Comparison of ENCODE assay signal across 8 cellular contexts in the genomic region with DNA sequence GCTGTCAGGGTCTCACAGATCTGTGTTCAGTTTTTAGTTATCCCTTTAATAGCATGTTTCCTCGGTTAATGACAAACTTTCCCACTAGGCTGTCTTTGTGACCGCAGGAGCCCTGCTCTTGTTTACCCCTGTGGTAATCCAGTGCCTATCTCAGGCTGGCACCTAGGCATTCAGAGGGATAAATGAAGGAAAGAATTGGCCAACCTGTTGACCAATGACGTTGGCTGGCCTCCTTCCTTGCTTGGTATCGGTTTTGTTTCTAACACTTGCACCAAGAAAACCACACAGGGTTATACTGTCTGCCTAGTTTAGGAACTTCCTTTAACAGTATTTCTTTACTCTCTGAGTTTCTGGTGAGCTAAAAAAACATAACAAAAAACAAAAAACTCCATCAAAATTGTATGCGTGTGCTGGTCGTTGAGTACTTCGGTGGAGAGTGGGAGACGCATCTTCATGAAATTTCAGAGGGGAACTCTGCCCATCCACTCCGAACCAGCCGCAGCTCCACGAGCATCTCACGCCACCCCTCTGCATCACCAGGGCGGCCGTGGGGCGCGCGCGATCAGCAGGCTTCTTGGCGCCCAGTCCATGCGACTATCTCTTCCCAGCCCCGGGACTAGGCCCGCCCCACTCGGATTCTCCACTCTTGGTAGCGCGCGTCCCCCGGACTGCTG. TPM values are rescaled to one million over a fixed set of nuclear protein-coding genes. Genes with fewer than 3 reads are reported as not detected.
DNase-seq lines count a peak whose midpoint lies in the region; ATAC-seq and TF ChIP-seq lines count a peak whose summit lies in the region.

No MANE protein-coding gene starts in this region.

- no peaks in the 10 kb centered on the region for H3K27me3 ChIP-seq in CD4-positive, CD25-positive, alpha-beta regulatory T cell (ENCODE audit: control insufficient read depth, insufficient read depth, low read length)
- no peaks in the 10 kb centered on the region for H3K27me3 ChIP-seq in left ventricle myocardium inferior (ENCODE audit: low read depth)

- H3K4me1 Mint-ChIP-seq in CD4-positive, CD25-positive, alpha-beta regulatory T cell = peaks cover 17 to 51% (median 41%) of the 10 kb centered on the region in 4 donors
- H3K4me1 Mint-ChIP-seq in activated T-helper 1 cell treated with anti-CD3 and anti-CD28 coated beads, Interleukin-12 subunit alpha, Interleukin-12 subunit beta, Interleukin-2, Interleukin-4 antibody, amounts not matched to agents 30 ng/mL and 10 ng/mL and 1 ng/mL, durations not matched to agents 14 hours and 24 hours and 36 hours (ENCODE audit: low read depth) = peaks cover 83% of the 10 kb centered on the region

- peaks cover 4% of the 10 kb centered on the region for H3K27me3 Mint-ChIP-seq in CD4-positive, CD25-positive, alpha-beta regulatory T cell
- H3K27me3 Mint-ChIP-seq in activated T-helper 1 cell treated with anti-CD3 and anti-CD28 coated beads, Interleukin-12 subunit alpha, Interleukin-12 subunit beta, Interleukin-2, Interleukin-4 antibody, amounts not matched to agents 30 ng/mL and 10 ng/mL and 1 ng/mL, durations not matched to agents 14 hours and 24 hours and 36 hours (ENCODE audit: insufficient read depth) = no peaks in the 10 kb centered on the region

- intact Hi-C loops in activated T-helper 1 cell treated with anti-CD3 and anti-CD28 coated beads, Interleukin-12 subunit alpha, Interleukin-12 subunit beta, Interleukin-2, Interleukin-4 antibody, amounts not matched to agents 30 ng/mL and 10 ng/mL and 1 ng/mL, durations not matched to agents 14 hours and 24 hours and 36 hours (cut with micrococcal nuclease) = loop anchor here (1.0 to 10.0 kb wide), 10 partner anchors 21 to 1307 kb away; a partner anchor contains a TSS
- intact Hi-C loops in left ventricle myocardium inferior (cut with micrococcal nuclease) = no loop called here

- H3K4me3 ChIP-seq in CD4-positive, CD25-positive, alpha-beta regulatory T cell (ENCODE audit: low read depth, low read length) = peak overlapping the region; percentile 73
- H3K4me3 ChIP-seq in left ventricle myocardium inferior = peak overlapping the region; percentile 78

- no peaks in the 10 kb centered on the region for H3K36me3 ChIP-seq in CD4-positive, CD25-positive, alpha-beta regulatory T cell (ENCODE audit: control insufficient read depth, insufficient read depth, low read length)
- no peaks in the 10 kb centered on the region for H3K36me3 ChIP-seq in left ventricle myocardium inferior

- no peaks in the 10 kb centered on the region for H3K9me3 ChIP-seq in CD4-positive, CD25-positive, alpha-beta regulatory T cell (ENCODE audit: control insufficient read depth in 2 of 2, low read length in 2 of 2)
- no peaks in the 10 kb centered on the region for H3K9me3 ChIP-seq in left ventricle myocardium inferior (replicated peaks)

- peak; percentile 60 to 64 for ATAC-seq in CD4-positive, CD25-positive, alpha-beta regulatory T cell (ENCODE audit: low read depth in 2 of 2)
- ATAC-seq in GM19463 (IDR thresholded peaks at IDR 0.05; ENCODE audit: unreplicated experiment) (peak; percentile 37), HG03460 (IDR thresholded peaks at IDR 0.05; ENCODE audit: unreplicated experiment) (peak; percentile 41)

- no peak for TF ChIP-seq CTCF in left ventricle myocardium inferior (IDR thresholded peaks at IDR 0.05; ENCODE audit: borderline replicate concordance)

- H3K36me3 Mint-ChIP-seq in CD4-positive, CD25-positive, alpha-beta regulatory T cell = peaks cover 4% of the 10 kb centered on the region
- H3K36me3 Mint-ChIP-seq in activated T-helper 1 cell treated with anti-CD3 and anti-CD28 coated beads, Interleukin-12 subunit alpha, Interleukin-12 subunit beta, Interleukin-2, Interleukin-4 antibody, amounts not matched to agents 30 ng/mL and 10 ng/mL and 1 ng/mL, durations not matched to agents 14 hours and 24 hours and 36 hours (ENCODE audit: low read depth) = peaks cover 14% of the 10 kb centered on the region

- peaks cover 27% of the 10 kb centered on the region for H3K4me1 ChIP-seq in CD4-positive, CD25-positive, alpha-beta regulatory T cell (ENCODE audit: control insufficient read depth, insufficient read depth, low read length, poor library complexity, severe bottlenecking)
- H3K4me1 ChIP-seq in left ventricle myocardium inferior = peaks cover 51% of the 10 kb centered on the region

- peak in 1 of 3 donors; percentile 83 for DNase-seq in CD4-positive, CD25-positive, alpha-beta regulatory T cell
- DNase-seq in activated T-helper 1 cell treated with anti-CD3 and anti-CD28 coated beads, Interleukin-12 subunit alpha, Interleukin-12 subunit beta, Interleukin-2, Interleukin-4 antibody, amounts not matched to agents 30 ng/mL and 10 ng/mL and 1 ng/mL, durations not matched to agents 14 hours and 24 hours and 36 hours (ENCODE audit: low spot score) = peak; percentile 29
- no peak for DNase-seq in left ventricle myocardium inferior
- peak; percentile 88 for DNase-seq in retina
- no peak for DNase-seq in AML-193 (lab: John Stamatoyannopoulos, UW)
- DNase-seq in NCI-H1417 treated with DMSO at 0.1 percent for 48 hours (lab: John Stamatoyannopoulos, UW) = no peak

- H3K27ac ChIP-seq in CD4-positive, CD25-positive, alpha-beta regulatory T cell (ENCODE audit: insufficient read depth, low read length, poor library complexity, severe bottlenecking) = peak overlapping the region; percentile 83
- peak overlapping the region; percentile 92 for H3K27ac ChIP-seq in left ventricle myocardium inferior (replicated peaks)

- peaks cover 0 to 2% (median 0%) of the 10 kb centered on the region in 7 donors for H3K9me3 Mint-ChIP-seq in CD4-positive, CD25-positive, alpha-beta regulatory T cell
- no peaks in the 10 kb centered on the region for H3K9me3 Mint-ChIP-seq in activated T-helper 1 cell treated with anti-CD3 and anti-CD28 coated beads, Interleukin-12 subunit alpha, Interleukin-12 subunit beta, Interleukin-2, Interleukin-4 antibody, amounts not matched to agents 30 ng/mL and 10 ng/mL and 1 ng/mL, durations not matched to agents 14 hours and 24 hours and 36 hours

- H3K27ac Mint-ChIP-seq in CD4-positive, CD25-positive, alpha-beta regulatory T cell = peak overlapping the region; percentile 96 to 98 (median 97)
- peak overlapping the region; percentile 96 for H3K27ac Mint-ChIP-seq in activated T-helper 1 cell treated with anti-CD3 and anti-CD28 coated beads, Interleukin-12 subunit alpha, Interleukin-12 subunit beta, Interleukin-2, Interleukin-4 antibody, amounts not matched to agents 30 ng/mL and 10 ng/mL and 1 ng/mL, durations not matched to agents 14 hours and 24 hours and 36 hours

- peak overlapping the region; percentile 90 to 96 (median 92) for H3K4me3 Mint-ChIP-seq in CD4-positive, CD25-positive, alpha-beta regulatory T cell
- peak overlapping the region; percentile 87 for H3K4me3 Mint-ChIP-seq in activated T-helper 1 cell treated with anti-CD3 and anti-CD28 coated beads, Interleukin-12 subunit alpha, Interleukin-12 subunit beta, Interleukin-2, Interleukin-4 antibody, amounts not matched to agents 30 ng/mL and 10 ng/mL and 1 ng/mL, durations not matched to agents 14 hours and 24 hours and 36 hours

RNA-seq across cellular contexts. Expression of a gene that starts 0.6 kb away (rescaled TPM):
- total RNA-seq in CD4-positive, CD25-positive, alpha-beta regulatory T cell = 11.0 TPM
- 10 to 100 TPM in 2 of 4 donors, 1 to 10 TPM in 2; 9.1 to 14.6 (median 11.0) TPM for polyA plus RNA-seq in CD4-positive, CD25-positive, alpha-beta regulatory T cell
- 33.8 and 34.3 TPM in 2 replicates for total RNA-seq in activated T-helper 1 cell treated with anti-CD3 and anti-CD28 coated beads, Interleukin-12 subunit alpha, Interleukin-12 subunit beta, Interleukin-2, Interleukin-4 antibody, amounts not matched to agents 30 ng/mL and 10 ng/mL and 1 ng/mL, durations not matched to agents 14 hours and 24 hours and 36 hours
- 11.3 TPM for total RNA-seq in left ventricle myocardium inferior

RNA-seq across cellular contexts. Expression of a gene that starts 22.4 kb away (rescaled TPM):
- total RNA-seq in CD4-positive, CD25-positive, alpha-beta regulatory T cell = 57.4 TPM
- 100 to 1,000 TPM; 119 to 145 (median 134) TPM for polyA plus RNA-seq in CD4-positive, CD25-positive, alpha-beta regulatory T cell
- 53.1 and 58.2 TPM in 2 replicates for total RNA-seq in activated T-helper 1 cell treated with anti-CD3 and anti-CD28 coated beads, Interleukin-12 subunit alpha, Interleukin-12 subunit beta, Interleukin-2, Interleukin-4 antibody, amounts not matched to agents 30 ng/mL and 10 ng/mL and 1 ng/mL, durations not matched to agents 14 hours and 24 hours and 36 hours
- 19.0 TPM for total RNA-seq in left ventricle myocardium inferior

RNA-seq across cellular contexts. Expression of a gene that starts 39.9 kb away (rescaled TPM):
- not detected for total RNA-seq in CD4-positive, CD25-positive, alpha-beta regulatory T cell
- not detected for polyA plus RNA-seq in CD4-positive, CD25-positive, alpha-beta regulatory T cell
- total RNA-seq in activated T-helper 1 cell treated with anti-CD3 and anti-CD28 coated beads, Interleukin-12 subunit alpha, Interleukin-12 subunit beta, Interleukin-2, Interleukin-4 antibody, amounts not matched to agents 30 ng/mL and 10 ng/mL and 1 ng/mL, durations not matched to agents 14 hours and 24 hours and 36 hours = not detected in 2 replicates
- not detected for total RNA-seq in left ventricle myocardium inferior

Comparison
In these comparisons a context has a peak if more than half of its experiments do, and no peak if none do; other contexts are left out.
1. DNase-seq: peak in activated T-helper 1 cell treated with anti-CD3 and anti-CD28 coated beads, Interleukin-12 subunit alpha, Interleukin-12 subunit beta, Interleukin-2, Interleukin-4 antibody, amounts not matched to agents 30 ng/mL and 10 ng/mL and 1 ng/mL, durations not matched to agents 14 hours and 24 hours and 36 hours (single experiment) and retina (single experiment); none in left ventricle myocardium inferior (single experiment), AML-193 (0 of 2) and NCI-H1417 treated with DMSO at 0.1 percent for 48 hours (single experiment).
2. Peak in every context shown above with its lines, with median percentiles within 50 percentile points of each other: ATAC-seq.